1 cellular context compared by ENCODE assay signal in genomic region chr7:115763347-115763746, GRCh38.
TF ChIP-seq lines count a peak whose summit lies in the region.

No MANE protein-coding gene starts in this region.

TF ChIP-seq in GM23338, 12 proteins besides CTCF, POLR2A, EP300 and RAD21 (continued from another document):
- TF ChIP-seq, protein P1, sequence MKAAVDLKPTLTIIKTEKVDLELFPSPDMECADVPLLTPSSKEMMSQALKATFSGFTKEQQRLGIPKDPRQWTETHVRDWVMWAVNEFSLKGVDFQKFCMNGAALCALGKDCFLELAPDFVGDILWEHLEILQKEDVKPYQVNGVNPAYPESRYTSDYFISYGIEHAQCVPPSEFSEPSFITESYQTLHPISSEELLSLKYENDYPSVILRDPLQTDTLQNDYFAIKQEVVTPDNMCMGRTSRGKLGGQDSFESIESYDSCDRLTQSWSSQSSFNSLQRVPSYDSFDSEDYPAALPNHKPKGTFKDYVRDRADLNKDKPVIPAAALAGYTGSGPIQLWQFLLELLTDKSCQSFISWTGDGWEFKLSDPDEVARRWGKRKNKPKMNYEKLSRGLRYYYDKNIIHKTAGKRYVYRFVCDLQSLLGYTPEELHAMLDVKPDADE (IDR thresholded peaks at IDR 0.05), result no peak
